23 cellular contexts compared by ENCODE assay signal in the genomic region with DNA sequence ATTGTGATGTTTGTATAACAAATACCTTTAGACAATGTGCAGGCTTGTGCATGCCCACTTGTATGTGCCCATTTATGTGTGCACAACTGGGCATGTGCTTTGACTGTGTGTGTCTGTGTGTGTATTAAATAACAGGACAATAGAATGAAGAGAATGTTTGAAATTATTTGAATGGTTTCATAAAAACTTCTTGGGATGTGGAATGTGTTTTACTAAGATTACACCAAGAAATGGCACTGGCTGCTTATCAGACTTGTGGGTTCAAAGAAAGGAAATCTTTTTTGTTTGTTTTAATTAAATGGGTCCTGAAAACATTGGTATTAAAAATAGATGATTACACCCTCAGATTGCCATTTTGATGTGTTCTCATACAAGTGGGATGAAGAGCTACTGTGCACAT.
"Had no signal": no experiment of that assay in that cellular context is flagged by ENCODE, and none has a peak within 500 bp of the region (broad histone marks: within the 10 kb centered on the region; RNA-seq: fewer than 3 reads in every experiment).

No MANE protein-coding gene starts in this region.

- H3K27ac ChIP-seq: colonic mucosa, esophagus muscularis mucosa, pancreas, psoas muscle, right atrium auricular region, transverse colon, VCaP had no signal

- H3K36me3 Mint-ChIP-seq: mesothelial cell of epicardium, natural killer cell had no signal

- DNase-seq: activated CD4-positive, alpha-beta memory T cell treated with anti-CD3 and anti-CD28 coated beads, Interleukin-2, amount 10 ng/mL, durations not matched to agents 7 days and 5 days; activated CD4-positive, alpha-beta T cell treated with anti-CD3 and anti-CD28 coated beads, Interleukin-2, amount 10 ng/mL, durations not matched to agents 24 days and 14 days; activated effector memory CD4-positive, alpha-beta T cell treated with Interleukin-2 at 50 U/mL for 16 hours; activated naive CD4-positive, alpha-beta T cell treated with anti-CD3 and anti-CD28 coated beads for 36 hours; activated T-cell treated with anti-CD3 and anti-CD28 coated beads, Interleukin-2, amount 50 U/mL, for 72 hours; brain microvascular endothelial cell; colonic mucosa; foreskin fibroblast; heart right ventricle; left ventricle myocardium superior; mammary epithelial cell; natural killer cell; pancreas; psoas muscle; stimulated activated CD4-positive, alpha-beta T cell treated with anti-CD3 and anti-CD28 coated beads, Interleukin-12 subunit alpha, Interleukin-12 subunit beta, amount 100 ng/mL, for 4 hours; substantia nigra; transverse colon had no signal

- H3K27me3 Mint-ChIP-seq: activated CD4-positive, alpha-beta memory T cell treated with anti-CD3 and anti-CD28 coated beads, Interleukin-2, amount 10 ng/mL, durations not matched to agents 7 days and 5 days; activated CD4-positive, alpha-beta T cell treated with anti-CD3 and anti-CD28 coated beads, Interleukin-2, amount 10 ng/mL, durations not matched to agents 24 days and 14 days; central memory CD8-positive, alpha-beta T cell had no signal

- H3K9me3 Mint-ChIP-seq: activated CD4-positive, alpha-beta memory T cell treated with anti-CD3 and anti-CD28 coated beads, Interleukin-2, amount 10 ng/mL, durations not matched to agents 7 days and 5 days; activated CD4-positive, alpha-beta T cell treated with anti-CD3 and anti-CD28 coated beads, Interleukin-2, amount 10 ng/mL, durations not matched to agents 24 days and 14 days; activated naive CD4-positive, alpha-beta T cell treated with anti-CD3 and anti-CD28 coated beads for 36 hours; activated T-cell treated with anti-CD3 and anti-CD28 coated beads, Interleukin-2, amount 50 U/mL, for 72 hours; central memory CD8-positive, alpha-beta T cell; stimulated activated naive CD8-positive, alpha-beta T cell treated with anti-CD3 and anti-CD28 coated beads, Interleukin-15, Interleukin-2, amounts not matched to agents 100 ng/mL and 50 ng/mL, for 24 hours had no signal

- H3K36me3 ChIP-seq: brain microvascular endothelial cell, colonic mucosa, esophagus muscularis mucosa, heart right ventricle, pancreas, right atrium auricular region, transverse colon had no signal

- H3K4me3 Mint-ChIP-seq: activated CD4-positive, alpha-beta memory T cell treated with anti-CD3 and anti-CD28 coated beads, Interleukin-2, amount 10 ng/mL, durations not matched to agents 7 days and 5 days; activated CD4-positive, alpha-beta T cell treated with anti-CD3 and anti-CD28 coated beads, Interleukin-2, amount 10 ng/mL, durations not matched to agents 24 days and 14 days; activated naive CD4-positive, alpha-beta T cell treated with anti-CD3 and anti-CD28 coated beads for 36 hours; activated T-cell treated with anti-CD3 and anti-CD28 coated beads, Interleukin-2, amount 50 U/mL, for 72 hours; central memory CD8-positive, alpha-beta T cell; mesothelial cell of epicardium; natural killer cell; stimulated activated naive CD8-positive, alpha-beta T cell treated with anti-CD3 and anti-CD28 coated beads, Interleukin-15, Interleukin-2, amounts not matched to agents 100 ng/mL and 50 ng/mL, for 24 hours had no signal

- H3K9me3 ChIP-seq: colonic mucosa, esophagus muscularis mucosa, heart right ventricle, pancreas, psoas muscle, right atrium auricular region, transverse colon had no signal

- H3K27me3 ChIP-seq: brain microvascular endothelial cell, colonic mucosa, esophagus muscularis mucosa, heart right ventricle, pancreas, right atrium auricular region, transverse colon had no signal

- H3K4me1 ChIP-seq: colonic mucosa, pancreas, psoas muscle, transverse colon had no signal

- H3K4me3 ChIP-seq: colonic mucosa, esophagus muscularis mucosa, heart right ventricle, pancreas, psoas muscle, right atrium auricular region, transverse colon had no signal

- H3K27ac Mint-ChIP-seq: activated CD4-positive, alpha-beta memory T cell treated with anti-CD3 and anti-CD28 coated beads, Interleukin-2, amount 10 ng/mL, durations not matched to agents 7 days and 5 days; activated CD4-positive, alpha-beta T cell treated with anti-CD3 and anti-CD28 coated beads, Interleukin-2, amount 10 ng/mL, durations not matched to agents 24 days and 14 days; activated naive CD4-positive, alpha-beta T cell treated with anti-CD3 and anti-CD28 coated beads for 36 hours; activated T-cell treated with anti-CD3 and anti-CD28 coated beads, Interleukin-2, amount 50 U/mL, for 72 hours; mesothelial cell of epicardium; natural killer cell; stimulated activated naive CD8-positive, alpha-beta T cell treated with anti-CD3 and anti-CD28 coated beads, Interleukin-15, Interleukin-2, amounts not matched to agents 100 ng/mL and 50 ng/mL, for 24 hours had no signal

- H3K4me1 Mint-ChIP-seq: activated CD4-positive, alpha-beta memory T cell treated with anti-CD3 and anti-CD28 coated beads, Interleukin-2, amount 10 ng/mL, durations not matched to agents 7 days and 5 days; activated CD4-positive, alpha-beta T cell treated with anti-CD3 and anti-CD28 coated beads, Interleukin-2, amount 10 ng/mL, durations not matched to agents 24 days and 14 days; central memory CD8-positive, alpha-beta T cell; natural killer cell had no signal
